ENCODE assay signal across 29 cellular contexts in the genomic region with DNA sequence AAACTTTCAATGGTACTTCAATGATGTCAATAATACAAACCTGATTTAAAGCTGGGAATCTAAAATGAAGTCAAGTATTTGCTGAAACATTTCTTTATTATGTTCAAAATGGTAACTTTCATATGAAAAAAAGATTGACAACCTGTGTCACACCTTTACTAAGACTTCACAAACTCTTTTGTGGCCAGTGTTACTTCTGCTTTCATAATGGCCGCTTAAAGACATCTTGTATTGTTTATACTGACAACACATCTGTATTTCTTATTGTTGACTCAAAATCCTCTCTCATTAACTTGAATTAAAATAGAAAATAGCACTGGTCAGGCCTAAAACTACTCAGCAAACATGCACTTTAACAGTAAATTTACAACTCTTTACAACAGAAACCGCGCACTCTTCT.
"Had no signal": no experiment of that assay in that cellular context is flagged by ENCODE, and none has a peak within 500 bp of the region (broad histone marks: within the 10 kb centered on the region; RNA-seq: fewer than 3 reads in every experiment).

No MANE protein-coding gene starts in this region.

- H3K79me2 ChIP-seq: hepatocyte had no signal

- H3K27me3 Mint-ChIP-seq: dendritic cell treated with granulocyte-macrophage colony-stimulating factor and Interleukin-4, amounts not matched to agents 40 ng/mL and 50 ng/mL, for 4 days; effector memory CD8-positive, alpha-beta T cell had no signal

- H3K4me1 ChIP-seq: colonic mucosa, esophagus muscularis mucosa, esophagus squamous epithelium, foreskin keratinocyte, gastrocnemius medialis, gastroesophageal sphincter, heart left ventricle, heart right ventricle had no signal

- H3K27ac Mint-ChIP-seq: dendritic cell treated with granulocyte-macrophage colony-stimulating factor and Interleukin-4, amounts not matched to agents 40 ng/mL and 50 ng/mL, for 4 days; effector memory CD8-positive, alpha-beta T cell; endodermal cell had no signal

- H3K27me3 ChIP-seq: colonic mucosa, dorsolateral prefrontal cortex, esophagus muscularis mucosa, esophagus squamous epithelium, foreskin keratinocyte, gastrocnemius medialis, gastroesophageal sphincter, heart left ventricle, heart right ventricle, hepatocyte had no signal

- ATAC-seq: effector memory CD8-positive, alpha-beta T cell; esophagus mucosa; foreskin keratinocyte; gastrocnemius medialis; gastroesophageal sphincter; heart left ventricle; heart right ventricle had no signal

- H3K4me3 Mint-ChIP-seq: dendritic cell treated with granulocyte-macrophage colony-stimulating factor and Interleukin-4, amounts not matched to agents 40 ng/mL and 50 ng/mL, for 4 days; effector memory CD8-positive, alpha-beta T cell; endodermal cell had no signal

- DNase-seq: colonic mucosa; cortex of kidney; dermis blood vessel endothelial cell; dorsolateral prefrontal cortex; effector CD4-positive, alpha-beta T cell; effector CD8-positive, alpha-beta T cell; effector memory CD4-positive, alpha-beta T cell; effector memory CD8-positive, alpha-beta T cell; endodermal cell; erythroblast; esophagus squamous epithelium; foreskin fibroblast; foreskin keratinocyte; foreskin melanocyte; gastrocnemius medialis; glutamatergic neuron; head of caudate nucleus; heart left ventricle; heart right ventricle had no signal

- H3K4me3 ChIP-seq: colonic mucosa, coronary artery, dorsolateral prefrontal cortex, esophagus muscularis mucosa, esophagus squamous epithelium, gastrocnemius medialis, gastroesophageal sphincter, heart left ventricle, heart right ventricle, hepatocyte had no signal

- H3K27ac ChIP-seq: colonic mucosa, coronary artery, dorsolateral prefrontal cortex, epithelial cell of prostate, esophagus muscularis mucosa, esophagus squamous epithelium, foreskin keratinocyte, gastrocnemius medialis, gastroesophageal sphincter, heart left ventricle, heart right ventricle, hepatocyte had no signal

- H3K9me3 ChIP-seq: colonic mucosa, esophagus squamous epithelium, gastrocnemius medialis had no signal

- H3K9me3 Mint-ChIP-seq: endodermal cell had no signal

- H3K4me1 Mint-ChIP-seq: endodermal cell had no signal

- H2AFZ ChIP-seq: hepatocyte had no signal

- H3K4me2 ChIP-seq: hepatocyte had no signal

- H3K36me3 ChIP-seq: colonic mucosa, esophagus muscularis mucosa, esophagus squamous epithelium, gastrocnemius medialis, gastroesophageal sphincter, heart left ventricle, heart right ventricle had no signal

- FAIRE-seq: colon, endothelial cell of umbilical vein, frontal cortex had no signal
